1 cellular context compared by ENCODE assay signal in genomic region chr18:28357785-28358401, GRCh38.
A peak's percentile ranks its signal among the peaks of the same experiment; 100 is the strongest.
TF ChIP-seq lines count a peak whose summit lies in the region.

No MANE protein-coding gene starts in this region.

TF ChIP-seq in K562, 482 proteins besides CTCF, POLR2A, EP300 and RAD21 (continued from another document):
- TF ChIP-seq, protein P1, sequence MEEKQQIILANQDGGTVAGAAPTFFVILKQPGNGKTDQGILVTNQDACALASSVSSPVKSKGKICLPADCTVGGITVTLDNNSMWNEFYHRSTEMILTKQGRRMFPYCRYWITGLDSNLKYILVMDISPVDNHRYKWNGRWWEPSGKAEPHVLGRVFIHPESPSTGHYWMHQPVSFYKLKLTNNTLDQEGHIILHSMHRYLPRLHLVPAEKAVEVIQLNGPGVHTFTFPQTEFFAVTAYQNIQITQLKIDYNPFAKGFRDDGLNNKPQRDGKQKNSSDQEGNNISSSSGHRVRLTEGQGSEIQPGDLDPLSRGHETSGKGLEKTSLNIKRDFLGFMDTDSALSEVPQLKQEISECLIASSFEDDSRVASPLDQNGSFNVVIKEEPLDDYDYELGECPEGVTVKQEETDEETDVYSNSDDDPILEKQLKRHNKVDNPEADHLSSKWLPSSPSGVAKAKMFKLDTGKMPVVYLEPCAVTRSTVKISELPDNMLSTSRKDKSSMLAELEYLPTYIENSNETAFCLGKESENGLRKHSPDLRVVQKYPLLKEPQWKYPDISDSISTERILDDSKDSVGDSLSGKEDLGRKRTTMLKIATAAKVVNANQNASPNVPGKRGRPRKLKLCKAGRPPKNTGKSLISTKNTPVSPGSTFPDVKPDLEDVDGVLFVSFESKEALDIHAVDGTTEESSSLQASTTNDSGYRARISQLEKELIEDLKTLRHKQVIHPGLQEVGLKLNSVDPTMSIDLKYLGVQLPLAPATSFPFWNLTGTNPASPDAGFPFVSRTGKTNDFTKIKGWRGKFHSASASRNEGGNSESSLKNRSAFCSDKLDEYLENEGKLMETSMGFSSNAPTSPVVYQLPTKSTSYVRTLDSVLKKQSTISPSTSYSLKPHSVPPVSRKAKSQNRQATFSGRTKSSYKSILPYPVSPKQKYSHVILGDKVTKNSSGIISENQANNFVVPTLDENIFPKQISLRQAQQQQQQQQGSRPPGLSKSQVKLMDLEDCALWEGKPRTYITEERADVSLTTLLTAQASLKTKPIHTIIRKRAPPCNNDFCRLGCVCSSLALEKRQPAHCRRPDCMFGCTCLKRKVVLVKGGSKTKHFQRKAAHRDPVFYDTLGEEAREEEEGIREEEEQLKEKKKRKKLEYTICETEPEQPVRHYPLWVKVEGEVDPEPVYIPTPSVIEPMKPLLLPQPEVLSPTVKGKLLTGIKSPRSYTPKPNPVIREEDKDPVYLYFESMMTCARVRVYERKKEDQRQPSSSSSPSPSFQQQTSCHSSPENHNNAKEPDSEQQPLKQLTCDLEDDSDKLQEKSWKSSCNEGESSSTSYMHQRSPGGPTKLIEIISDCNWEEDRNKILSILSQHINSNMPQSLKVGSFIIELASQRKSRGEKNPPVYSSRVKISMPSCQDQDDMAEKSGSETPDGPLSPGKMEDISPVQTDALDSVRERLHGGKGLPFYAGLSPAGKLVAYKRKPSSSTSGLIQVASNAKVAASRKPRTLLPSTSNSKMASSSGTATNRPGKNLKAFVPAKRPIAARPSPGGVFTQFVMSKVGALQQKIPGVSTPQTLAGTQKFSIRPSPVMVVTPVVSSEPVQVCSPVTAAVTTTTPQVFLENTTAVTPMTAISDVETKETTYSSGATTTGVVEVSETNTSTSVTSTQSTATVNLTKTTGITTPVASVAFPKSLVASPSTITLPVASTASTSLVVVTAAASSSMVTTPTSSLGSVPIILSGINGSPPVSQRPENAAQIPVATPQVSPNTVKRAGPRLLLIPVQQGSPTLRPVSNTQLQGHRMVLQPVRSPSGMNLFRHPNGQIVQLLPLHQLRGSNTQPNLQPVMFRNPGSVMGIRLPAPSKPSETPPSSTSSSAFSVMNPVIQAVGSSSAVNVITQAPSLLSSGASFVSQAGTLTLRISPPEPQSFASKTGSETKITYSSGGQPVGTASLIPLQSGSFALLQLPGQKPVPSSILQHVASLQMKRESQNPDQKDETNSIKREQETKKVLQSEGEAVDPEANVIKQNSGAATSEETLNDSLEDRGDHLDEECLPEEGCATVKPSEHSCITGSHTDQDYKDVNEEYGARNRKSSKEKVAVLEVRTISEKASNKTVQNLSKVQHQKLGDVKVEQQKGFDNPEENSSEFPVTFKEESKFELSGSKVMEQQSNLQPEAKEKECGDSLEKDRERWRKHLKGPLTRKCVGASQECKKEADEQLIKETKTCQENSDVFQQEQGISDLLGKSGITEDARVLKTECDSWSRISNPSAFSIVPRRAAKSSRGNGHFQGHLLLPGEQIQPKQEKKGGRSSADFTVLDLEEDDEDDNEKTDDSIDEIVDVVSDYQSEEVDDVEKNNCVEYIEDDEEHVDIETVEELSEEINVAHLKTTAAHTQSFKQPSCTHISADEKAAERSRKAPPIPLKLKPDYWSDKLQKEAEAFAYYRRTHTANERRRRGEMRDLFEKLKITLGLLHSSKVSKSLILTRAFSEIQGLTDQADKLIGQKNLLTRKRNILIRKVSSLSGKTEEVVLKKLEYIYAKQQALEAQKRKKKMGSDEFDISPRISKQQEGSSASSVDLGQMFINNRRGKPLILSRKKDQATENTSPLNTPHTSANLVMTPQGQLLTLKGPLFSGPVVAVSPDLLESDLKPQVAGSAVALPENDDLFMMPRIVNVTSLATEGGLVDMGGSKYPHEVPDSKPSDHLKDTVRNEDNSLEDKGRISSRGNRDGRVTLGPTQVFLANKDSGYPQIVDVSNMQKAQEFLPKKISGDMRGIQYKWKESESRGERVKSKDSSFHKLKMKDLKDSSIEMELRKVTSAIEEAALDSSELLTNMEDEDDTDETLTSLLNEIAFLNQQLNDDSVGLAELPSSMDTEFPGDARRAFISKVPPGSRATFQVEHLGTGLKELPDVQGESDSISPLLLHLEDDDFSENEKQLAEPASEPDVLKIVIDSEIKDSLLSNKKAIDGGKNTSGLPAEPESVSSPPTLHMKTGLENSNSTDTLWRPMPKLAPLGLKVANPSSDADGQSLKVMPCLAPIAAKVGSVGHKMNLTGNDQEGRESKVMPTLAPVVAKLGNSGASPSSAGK (IDR thresholded peaks at IDR 0.05), result no peak
- peak; percentile 60 for TF ChIP-seq SPI1 (IDR thresholded peaks at IDR 0.05; ENCODE audit: borderline replicate concordance, low read depth, low read length)
- TF ChIP-seq FOXA1 (IDR thresholded peaks at IDR 0.05; ENCODE audit: borderline replicate concordance), result no peak
- TF ChIP-seq NONO (IDR thresholded peaks at IDR 0.05; ENCODE audit: low read depth in 2 of 2, low read length in 1 of 2), result no peak
